In genomic region chr4:112706840-112707207, GRCh38 we compare ENCODE assay signal across 9 cellular contexts.
A peak's percentile ranks its signal among the peaks of the same experiment; 100 is the strongest.
DNase-seq lines count a peak whose midpoint lies in the region; ATAC-seq, FAIRE-seq and TF ChIP-seq lines count a peak whose summit lies in the region.
"Had no signal": no experiment of that assay in that cellular context is flagged by ENCODE, and none has a peak within 500 bp of the region (broad histone marks: within the 10 kb centered on the region; RNA-seq: fewer than 3 reads in every experiment).

No MANE protein-coding gene starts in this region.

- DNase-seq in stimulated activated naive CD8-positive, alpha-beta T cell treated with anti-CD3 and anti-CD28 coated beads, Interleukin-15, Interleukin-2, amounts not matched to agents 100 U/mL and 50 U/mL, for 24 hours, result no peak
- no peak for DNase-seq in activated CD8-positive, alpha-beta T cell treated with anti-CD3 and anti-CD28 coated beads, Interleukin-2, amount 10 ng/mL, durations not matched to agents 7 days and 5 days
- DNase-seq in GM12891 (ENCODE audit: insufficient read length, low spot score) (no peak), SK-N-DZ (ENCODE audit: low spot score) (no peak), OCI-M1 (lab: John Stamatoyannopoulos, UW) (no peak)
- DNase-seq in stimulated activated CD8-positive, alpha-beta memory T cell treated with anti-CD3 and anti-CD28 coated beads, Interleukin-4, amount 100 ng/mL, for 48 hours, result no peak
- DNase-seq: NK-92 treated with Interleukin-12 subunit alpha and Interleukin-12 subunit beta, amount 100 ng/mL, for 24 hours had no signal

- POLR2A ChIA-PET in activated CD8-positive, alpha-beta T cell treated with anti-CD3 and anti-CD28 coated beads, Interleukin-2, amount 10 ng/mL, durations not matched to agents 7 days and 5 days (lab: Charles Lee), result no interaction called here

- peaks cover 19% of the 10 kb centered on the region for H3K4me1 Mint-ChIP-seq in stimulated activated naive CD8-positive, alpha-beta T cell treated with anti-CD3 and anti-CD28 coated beads, Interleukin-15, Interleukin-2, amounts not matched to agents 100 ng/mL and 50 ng/mL, for 24 hours (ENCODE audit: low read depth)
- peaks cover 23% of the 10 kb centered on the region for H3K4me1 Mint-ChIP-seq in activated CD8-positive, alpha-beta T cell treated with anti-CD3 and anti-CD28 coated beads, Interleukin-2, amount 10 ng/mL, durations not matched to agents 7 days and 5 days (ENCODE audit: low read depth)

- no peak for FAIRE-seq in GM12891 (lab: Jason Lieb, UNC)

- H3K9me3 Mint-ChIP-seq in stimulated activated naive CD8-positive, alpha-beta T cell treated with anti-CD3 and anti-CD28 coated beads, Interleukin-15, Interleukin-2, amounts not matched to agents 100 ng/mL and 50 ng/mL, for 24 hours, result no peaks in the 10 kb centered on the region
- no peaks in the 10 kb centered on the region for H3K9me3 Mint-ChIP-seq in activated CD8-positive, alpha-beta T cell treated with anti-CD3 and anti-CD28 coated beads, Interleukin-2, amount 10 ng/mL, durations not matched to agents 7 days and 5 days (ENCODE audit: insufficient read depth)

- peaks cover 49% of the 10 kb centered on the region for H3K27me3 Mint-ChIP-seq in stimulated activated naive CD8-positive, alpha-beta T cell treated with anti-CD3 and anti-CD28 coated beads, Interleukin-15, Interleukin-2, amounts not matched to agents 100 ng/mL and 50 ng/mL, for 24 hours
- H3K27me3 Mint-ChIP-seq in activated CD8-positive, alpha-beta T cell treated with anti-CD3 and anti-CD28 coated beads, Interleukin-2, amount 10 ng/mL, durations not matched to agents 7 days and 5 days (ENCODE audit: low read depth), result peaks cover 41% of the 10 kb centered on the region

- TF ChIP-seq POLR2A in GM12891 (IDR thresholded peaks at IDR 0.05; ENCODE audit: low read depth, low read length), result no peak

- CTCF ChIA-PET in activated CD8-positive, alpha-beta T cell treated with anti-CD3 and anti-CD28 coated beads, Interleukin-2, amount 10 ng/mL, durations not matched to agents 7 days and 5 days (lab: Charles Lee), result interaction anchor here (0.7 to 0.9 kb wide), 2 partner anchors 69 to 70 kb away, joined by 3 to 4 read pairs; partner anchors contain the start of gene LARP7

- no peaks in the 10 kb centered on the region for H3K36me3 Mint-ChIP-seq in stimulated activated naive CD8-positive, alpha-beta T cell treated with anti-CD3 and anti-CD28 coated beads, Interleukin-15, Interleukin-2, amounts not matched to agents 100 ng/mL and 50 ng/mL, for 24 hours (ENCODE audit: low read depth)
- H3K36me3 Mint-ChIP-seq in activated CD8-positive, alpha-beta T cell treated with anti-CD3 and anti-CD28 coated beads, Interleukin-2, amount 10 ng/mL, durations not matched to agents 7 days and 5 days (ENCODE audit: low read depth), result peaks cover 2% of the 10 kb centered on the region

- H3K27ac ChIP-seq in layer of hippocampus (ENCODE audit: low read depth, low read length), result peak overlapping the region; percentile 52

- H3K4me3 Mint-ChIP-seq in stimulated activated naive CD8-positive, alpha-beta T cell treated with anti-CD3 and anti-CD28 coated beads, Interleukin-15, Interleukin-2, amounts not matched to agents 100 ng/mL and 50 ng/mL, for 24 hours, result peak overlapping the region; percentile 90
- peak overlapping the region; percentile 84 for H3K4me3 Mint-ChIP-seq in activated CD8-positive, alpha-beta T cell treated with anti-CD3 and anti-CD28 coated beads, Interleukin-2, amount 10 ng/mL, durations not matched to agents 7 days and 5 days

- no peak for ATAC-seq in stimulated activated naive CD8-positive, alpha-beta T cell treated with anti-CD3 and anti-CD28 coated beads, Interleukin-15, Interleukin-2, amounts not matched to agents 100 U/mL and 50 U/mL, for 24 hours
- no peak for ATAC-seq in activated CD8-positive, alpha-beta T cell treated with anti-CD3 and anti-CD28 coated beads, Interleukin-2, amount 10 ng/mL, durations not matched to agents 7 days and 5 days

- peaks cover 2% of the 10 kb centered on the region for H3K27me3 ChIP-seq in layer of hippocampus (ENCODE audit: control insufficient read depth, insufficient read depth, low read length)

- H3K27ac Mint-ChIP-seq in stimulated activated naive CD8-positive, alpha-beta T cell treated with anti-CD3 and anti-CD28 coated beads, Interleukin-15, Interleukin-2, amounts not matched to agents 100 ng/mL and 50 ng/mL, for 24 hours, result no peak overlapping the region
- H3K27ac Mint-ChIP-seq in activated CD8-positive, alpha-beta T cell treated with anti-CD3 and anti-CD28 coated beads, Interleukin-2, amount 10 ng/mL, durations not matched to agents 7 days and 5 days, result no peak overlapping the region

TF ChIP-seq in GM12891, 5 proteins besides CTCF, POLR2A, EP300 and RAD21:
- no peak for TF ChIP-seq TAF1 (IDR thresholded peaks at IDR 0.05; ENCODE audit: low read depth, low read length)
- TF ChIP-seq PAX5 (IDR thresholded peaks at IDR 0.05; ENCODE audit: insufficient read depth, low read length, severe bottlenecking), result no peak
- TF ChIP-seq POLR2AphosphoS5 (IDR thresholded peaks at IDR 0.05; ENCODE audit: low read depth, low read length), result no peak
- TF ChIP-seq POU2F2 (IDR thresholded peaks at IDR 0.05; ENCODE audit: low read depth, low read length), result no peak
- TF ChIP-seq SPI1 (IDR thresholded peaks at IDR 0.05; ENCODE audit: low read depth, low read length), result no peak
